Comparison of ENCODE assay signal across 24 cellular contexts in the genomic region with DNA sequence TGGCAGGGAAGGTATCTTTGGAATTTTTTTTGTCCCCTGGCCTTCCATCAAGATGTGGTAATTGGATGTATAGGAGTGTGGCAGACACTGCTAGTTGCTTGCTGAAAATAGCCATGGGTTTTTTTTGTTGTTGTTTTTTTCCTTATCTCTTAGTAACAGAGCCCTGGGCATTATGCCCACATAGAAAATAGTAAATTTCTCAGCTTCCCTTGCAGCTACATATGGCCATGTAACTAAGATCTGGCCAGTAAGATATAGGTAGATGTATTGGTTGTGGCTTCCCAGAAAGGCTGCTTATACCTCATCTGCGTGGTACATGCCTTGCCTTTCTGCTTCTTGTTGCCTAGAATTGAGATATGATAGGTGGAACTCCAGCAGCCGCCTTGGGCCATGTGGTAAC.
DNase-seq lines count a peak whose midpoint lies in the region; ATAC-seq and TF ChIP-seq lines count a peak whose summit lies in the region.
"Had no signal": no experiment of that assay in that cellular context is flagged by ENCODE, and none has a peak within 500 bp of the region (broad histone marks: within the 10 kb centered on the region; RNA-seq: fewer than 3 reads in every experiment).

No MANE protein-coding gene starts in this region.

- H3K79me2 ChIP-seq in GM23248 (ENCODE audit: insufficient read depth), result no peaks in the 10 kb centered on the region

- H3K36me3 ChIP-seq in GM23248 (ENCODE audit: low read depth), result no peaks in the 10 kb centered on the region
- H3K36me3 ChIP-seq: BE2C, BLaER1 had no signal

- H3K9ac ChIP-seq in GM23248, result no peak overlapping the region
- H3K9ac ChIP-seq: BLaER1 had no signal

- no peaks in the 10 kb centered on the region; the same call in 1 of the 2 replicates for H4K20me1 ChIP-seq in GM23248 (ENCODE audit: insufficient read depth)
- H4K20me1 ChIP-seq: BLaER1 had no signal

- in situ Hi-C loops in GM23248 (cut with MboI), result loop anchor here (25.0 kb wide), 1 partner anchor 358 kb away; the partner anchor contains the start of gene CPPED1

- H3K4me3 ChIP-seq in GM23248 (no peak overlapping the region), fibroblast of pulmonary artery (replicated peaks; ENCODE audit: low read depth, low read length) (no peak overlapping the region)
- H3K4me3 ChIP-seq: A549, BLaER1, GM12878 had no signal

- ATAC-seq in omental fat pad (ENCODE audit: low FRiP score), result no peak
- ATAC-seq in GM21381 (IDR thresholded peaks at IDR 0.05; ENCODE audit: unreplicated experiment), result no peak
- ATAC-seq: A549, GM12878 had no signal

- H3K9me3 ChIP-seq in GM23248 (ENCODE audit: low read depth), result no peaks in the 10 kb centered on the region
- H3K9me3 ChIP-seq: BE2C had no signal

- H3K27me3 ChIP-seq in GM23248 (replicated peaks; ENCODE audit: insufficient read depth), result no peaks in the 10 kb centered on the region
- H3K27me3 ChIP-seq: BE2C, BLaER1 had no signal

- intact Hi-C loops in posterior vena cava (cut with DNase I), result no loop called here

- DNase-seq in GM23248 (peak; percentile 7), dermis blood vessel endothelial cell (peak; percentile 9), fibroblast of pulmonary artery (ENCODE audit: low read depth) (peak; percentile 6), posterior vena cava (ENCODE audit: low spot score) (peak; percentile 23), omental fat pad (ENCODE audit: low spot score) (no peak), AG08396 (ENCODE audit: low spot score) (no peak)
- DNase-seq: BE2C; C1 segment of cervical spinal cord; CD4-positive, alpha-beta memory T cell; CD4-positive, CD25-positive, alpha-beta regulatory T cell; CD8-positive, alpha-beta memory T cell; COR-L47; DMS 273 treated with DMSO at 0.1 percent for 48 hours; DMS153; DMS53; DMS79; DND-41; EL; GDM1 had no signal

- no peaks in the 10 kb centered on the region for H3K4me1 ChIP-seq in GM23248 (ENCODE audit: insufficient read depth)
- H3K4me1 ChIP-seq: A549, BE2C had no signal

- no peak overlapping the region for H3K4me2 ChIP-seq in GM23248 (ENCODE audit: unreplicated experiment)
- H3K4me2 ChIP-seq: A549, BLaER1 had no signal

- H3F3A ChIP-seq in GM23248 (ENCODE audit: insufficient read depth), result no peaks in the 10 kb centered on the region

- TF ChIP-seq CTCF in fibroblast of pulmonary artery (IDR thresholded peaks at IDR 0.05; ENCODE audit: low read length, missing control alignments), result no peak
- TF ChIP-seq CTCF in omental fat pad (IDR thresholded peaks at IDR 0.05), result no peak

- 95 to 96% methylated on average over 2 of the region's 2 CpGs for WGBS in GM23248 (ENCODE audit: low coverage in 1 of 2, low lambda C conversion rate in 2 of 2, missing lambda C conversion rate in 2 of 2), 2 experiments

- no peak overlapping the region for H3K27ac ChIP-seq in GM23248
- H3K27ac ChIP-seq: 22Rv1, A549, BLaER1 had no signal

- no peak overlapping the region for H2AFZ ChIP-seq in GM23248

- H3K9me2 ChIP-seq in GM23248 (ENCODE audit: insufficient read depth), result no peaks in the 10 kb centered on the region

Comparison
In these comparisons a context has a peak if more than half of its experiments do, and no peak if none do; other contexts are left out.
1. DNase-seq: peak in GM23248 (single experiment), dermis blood vessel endothelial cell (single experiment), fibroblast of pulmonary artery (single experiment) and posterior vena cava (single experiment); none in omental fat pad (single experiment) and AG08396 (single experiment).